Comparison of ENCODE assay signal across 11 cellular contexts in genomic region chr19:45793178-45793564, GRCh38. TPM values are rescaled to one million over a fixed set of nuclear protein-coding genes. Genes with fewer than 3 reads are reported as not detected.
DNase-seq lines count a peak whose midpoint lies in the region; ATAC-seq and TF ChIP-seq lines count a peak whose summit lies in the region.
"Had no signal": no experiment of that assay in that cellular context is flagged by ENCODE, and none has a peak within 500 bp of the region (broad histone marks: within the 10 kb centered on the region; RNA-seq: fewer than 3 reads in every experiment).

No MANE protein-coding gene starts in this region.

- H3K27me3 Mint-ChIP-seq in stimulated activated naive CD8-positive, alpha-beta T cell treated with anti-CD3 and anti-CD28 coated beads, Interleukin-15, Interleukin-2, amounts not matched to agents 100 ng/mL and 50 ng/mL, for 24 hours: peaks cover 24% of the 10 kb centered on the region
- H3K27me3 Mint-ChIP-seq in activated naive CD8-positive, alpha-beta T cell treated with anti-CD3 and anti-CD28 coated beads, Interleukin-2, amount 50 U/mL, for 24 hours: peaks cover 37% of the 10 kb centered on the region

- H3K4me3 ChIP-seq in mononuclear cell (ENCODE audit: low read length) (peak overlapping the region; percentile 48), upper lobe of right lung (peak overlapping the region; percentile 67), lower leg skin (ENCODE audit: low read depth, poor library complexity, severe bottlenecking) (no peak overlapping the region)

- peaks cover 59% of the 10 kb centered on the region for H3K27me3 ChIP-seq in mononuclear cell (ENCODE audit: insufficient read depth, low read length)
- no peaks in the 10 kb centered on the region for H3K27me3 ChIP-seq in upper lobe of right lung

- ATAC-seq in stimulated activated naive CD8-positive, alpha-beta T cell treated with anti-CD3 and anti-CD28 coated beads, Interleukin-15, Interleukin-2, amounts not matched to agents 100 U/mL and 50 U/mL, for 24 hours: no peak
- ATAC-seq in activated naive CD8-positive, alpha-beta T cell treated with anti-CD3 and anti-CD28 coated beads, Interleukin-2, amount 50 U/mL, for 24 hours: no peak
- ATAC-seq in upper lobe of right lung (no peak), GM21825 (IDR thresholded peaks at IDR 0.05; ENCODE audit: unreplicated experiment) (no peak), HG03565 (IDR thresholded peaks at IDR 0.05; ENCODE audit: unreplicated experiment) (no peak)

- no peaks in the 10 kb centered on the region for H3K9me3 ChIP-seq in mononuclear cell (ENCODE audit: low read depth, low read length)
- no peaks in the 10 kb centered on the region for H3K9me3 ChIP-seq in upper lobe of right lung
- H3K9me3 ChIP-seq: left lung, SK-N-SH had no signal

- peaks cover 34% of the 10 kb centered on the region for H3K4me1 ChIP-seq in mononuclear cell (ENCODE audit: insufficient read depth, low read length)
- peaks cover 15% of the 10 kb centered on the region for H3K4me1 ChIP-seq in upper lobe of right lung

- TF ChIP-seq CTCF in upper lobe of right lung (IDR thresholded peaks at IDR 0.05): no peak
- no peak for TF ChIP-seq CTCF in lower leg skin (IDR thresholded peaks at IDR 0.05)

- H3K36me3 Mint-ChIP-seq in stimulated activated naive CD8-positive, alpha-beta T cell treated with anti-CD3 and anti-CD28 coated beads, Interleukin-15, Interleukin-2, amounts not matched to agents 100 ng/mL and 50 ng/mL, for 24 hours (ENCODE audit: low read depth): peaks cover 17% of the 10 kb centered on the region
- peaks cover 32% of the 10 kb centered on the region for H3K36me3 Mint-ChIP-seq in activated naive CD8-positive, alpha-beta T cell treated with anti-CD3 and anti-CD28 coated beads, Interleukin-2, amount 50 U/mL, for 24 hours (ENCODE audit: low read depth)

- WGBS in lower leg skin, 2 donors: 35 to 47% methylated on average over 3 of the region's 3 CpGs

- no peak for DNase-seq in stimulated activated naive CD8-positive, alpha-beta T cell treated with anti-CD3 and anti-CD28 coated beads, Interleukin-15, Interleukin-2, amounts not matched to agents 100 U/mL and 50 U/mL, for 24 hours
- no peak for DNase-seq in activated naive CD8-positive, alpha-beta T cell treated with anti-CD3 and anti-CD28 coated beads, Interleukin-2, amount 50 U/mL, for 24 hours
- no peak for DNase-seq in upper lobe of right lung
- no peak for DNase-seq in lower leg skin (ENCODE audit: low spot score in 2 of 2)

- peak overlapping the region; percentile 28 for H3K27ac ChIP-seq in upper lobe of right lung

- H3K4me3 Mint-ChIP-seq in stimulated activated naive CD8-positive, alpha-beta T cell treated with anti-CD3 and anti-CD28 coated beads, Interleukin-15, Interleukin-2, amounts not matched to agents 100 ng/mL and 50 ng/mL, for 24 hours: peak overlapping the region; percentile 76
- H3K4me3 Mint-ChIP-seq in activated naive CD8-positive, alpha-beta T cell treated with anti-CD3 and anti-CD28 coated beads, Interleukin-2, amount 50 U/mL, for 24 hours: peak overlapping the region; percentile 66

- intact Hi-C loops in upper lobe of right lung (cut with DNase I) (no loop called here), lower leg skin (cut with DNase I; ENCODE audit: low total_unique reads) (no loop called here)

- no peaks in the 10 kb centered on the region for H3K9me3 Mint-ChIP-seq in stimulated activated naive CD8-positive, alpha-beta T cell treated with anti-CD3 and anti-CD28 coated beads, Interleukin-15, Interleukin-2, amounts not matched to agents 100 ng/mL and 50 ng/mL, for 24 hours
- H3K9me3 Mint-ChIP-seq in activated naive CD8-positive, alpha-beta T cell treated with anti-CD3 and anti-CD28 coated beads, Interleukin-2, amount 50 U/mL, for 24 hours: no peaks in the 10 kb centered on the region

- H3K4me1 Mint-ChIP-seq in stimulated activated naive CD8-positive, alpha-beta T cell treated with anti-CD3 and anti-CD28 coated beads, Interleukin-15, Interleukin-2, amounts not matched to agents 100 ng/mL and 50 ng/mL, for 24 hours (ENCODE audit: low read depth): peaks cover 33% of the 10 kb centered on the region
- H3K4me1 Mint-ChIP-seq in activated naive CD8-positive, alpha-beta T cell treated with anti-CD3 and anti-CD28 coated beads, Interleukin-2, amount 50 U/mL, for 24 hours: peaks cover 34% of the 10 kb centered on the region

- no peak for TF ChIP-seq POLR2A in lower leg skin (IDR thresholded peaks at IDR 0.05)

- peak overlapping the region; percentile 81 for H3K27ac Mint-ChIP-seq in stimulated activated naive CD8-positive, alpha-beta T cell treated with anti-CD3 and anti-CD28 coated beads, Interleukin-15, Interleukin-2, amounts not matched to agents 100 ng/mL and 50 ng/mL, for 24 hours
- peak overlapping the region; percentile 92 for H3K27ac Mint-ChIP-seq in activated naive CD8-positive, alpha-beta T cell treated with anti-CD3 and anti-CD28 coated beads, Interleukin-2, amount 50 U/mL, for 24 hours

- peaks cover 24% of the 10 kb centered on the region for H3K36me3 ChIP-seq in upper lobe of right lung

RNA-seq across cellular contexts. Expression of gene DMWD, which starts 0.5 kb away (rescaled TPM):
- total RNA-seq in mononuclear cell: 15.2 TPM
- 58.7 TPM for total RNA-seq in upper lobe of right lung
- total RNA-seq in lower leg skin: 10 to 100 TPM; 20.0 to 31.0 (median 28.0) TPM

RNA-seq across cellular contexts. Expression of gene DMPK, which starts 10.9 kb away (rescaled TPM):
- total RNA-seq in mononuclear cell (5.8 TPM), upper lobe of right lung (50.1 TPM), lower leg skin (10 to 100 TPM in 3 of 4 donors, 1 to 10 TPM in 1; 8.8 to 20.2 (median 13.8) TPM)

RNA-seq across cellular contexts. Expression of gene RSPH6A, which starts 21.9 kb away (rescaled TPM):
- total RNA-seq in mononuclear cell (0.10 TPM), upper lobe of right lung (0.38 TPM), lower leg skin (not detected)

RNA-seq across cellular contexts. Expression of gene SIX5, which starts 24.1 kb away (rescaled TPM):
- total RNA-seq in mononuclear cell (under 0.01 TPM), upper lobe of right lung (15.5 TPM), lower leg skin (10 to 100 TPM; 12.6 to 17.3 (median 13.8) TPM)

RNA-seq across cellular contexts. Expression of gene MEIOSIN, which starts 59.9 kb away (rescaled TPM):
- total RNA-seq in mononuclear cell: not detected
- not detected for total RNA-seq in upper lobe of right lung
- not detected for total RNA-seq in lower leg skin
- total RNA-seq: left lung, LHCN-M2 had no signal
